ENCODE assay signal across 9 cellular contexts in the genomic region with DNA sequence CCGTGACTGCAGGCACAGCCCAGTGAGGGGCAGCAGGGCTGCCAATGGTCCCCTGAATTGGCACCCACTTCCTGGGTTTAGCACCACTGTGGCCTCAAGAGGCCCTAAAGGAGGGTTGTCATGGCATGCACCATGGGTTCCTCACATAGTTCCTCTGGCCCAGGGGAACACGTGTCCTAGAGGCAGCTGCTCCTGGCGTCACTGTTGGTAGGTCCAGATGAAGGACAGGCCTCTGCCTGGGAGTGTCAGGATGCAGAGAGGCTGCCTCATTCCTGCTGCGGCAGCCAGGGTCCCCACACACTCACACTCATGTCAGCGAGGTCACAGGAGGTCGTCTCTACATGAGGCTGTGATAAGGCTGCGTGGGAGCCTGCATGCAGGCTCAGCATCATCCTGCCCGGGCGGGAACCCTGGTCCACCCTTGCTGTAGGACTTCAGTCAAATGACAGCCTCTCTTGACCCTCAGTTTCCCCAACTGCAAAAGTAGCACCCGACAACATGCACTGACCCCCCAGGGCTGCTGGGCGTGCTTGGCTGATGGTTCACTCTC. TPM values are rescaled to one million over a fixed set of nuclear protein-coding genes. Genes with fewer than 3 reads are reported as not detected.
A peak's percentile ranks its signal among the peaks of the same experiment; 100 is the strongest.
DNase-seq lines count a peak whose midpoint lies in the region; ATAC-seq lines count a peak whose summit lies in the region.
"Had no signal": no experiment of that assay in that cellular context is flagged by ENCODE, and none has a peak within 500 bp of the region (broad histone marks: within the 10 kb centered on the region; RNA-seq: fewer than 3 reads in every experiment).

No MANE protein-coding gene starts in this region.

- POLR2A ChIA-PET in activated CD4-positive, alpha-beta memory T cell treated with anti-CD3 and anti-CD28 coated beads, Interleukin-2, amount 10 ng/mL, durations not matched to agents 7 days and 5 days (lab: Charles Lee) = interaction anchor here (0.6 to 2.7 kb wide), 5 partner anchors 12 to 366 kb away, joined by 3 to 9 read pairs (median 3); a partner anchor contains a TSS

- DNase-seq in activated effector memory CD4-positive, alpha-beta T cell treated with anti-CD3 and anti-CD28 coated beads, Interleukin-2, amount 50 U/mL, for 16 hours = peak; percentile 56
- no peak for DNase-seq in activated effector memory CD4-positive, alpha-beta T cell treated with Interleukin-2 at 50 U/mL for 16 hours
- no peak for DNase-seq in activated CD4-positive, alpha-beta memory T cell treated with anti-CD3 and anti-CD28 coated beads, Interleukin-2, amount 10 ng/mL, durations not matched to agents 7 days and 5 days
- DNase-seq in left lobe of liver (ENCODE audit: low spot score) = peak; percentile 45
- DNase-seq in stimulated activated naive CD8-positive, alpha-beta T cell treated with anti-CD3 and anti-CD28 coated beads, Interleukin-15, amount 100 ng/mL, for 72 hours = no peak
- no peak for DNase-seq in foreskin melanocyte
- no peak for DNase-seq in cortex of kidney (lab: John Stamatoyannopoulos, UW)

- CTCF ChIA-PET in activated CD4-positive, alpha-beta memory T cell treated with anti-CD3 and anti-CD28 coated beads, Interleukin-2, amount 10 ng/mL, durations not matched to agents 7 days and 5 days (lab: Charles Lee) = interaction anchor here (0.8 to 1.9 kb wide), 5 partner anchors 25 to 1509 kb away, joined by 3 to 9 read pairs (median 3); no protein-coding TSS in a partner anchor

- ATAC-seq in left lobe of liver = no peak
- ATAC-seq in stimulated activated naive CD8-positive, alpha-beta T cell treated with anti-CD3 and anti-CD28 coated beads, Interleukin-15, amount 100 ng/mL, for 72 hours = no peak
- ATAC-seq in GM18868 (IDR thresholded peaks at IDR 0.05; ENCODE audit: unreplicated experiment) = no peak

- no peaks in the 10 kb centered on the region for H3K27me3 Mint-ChIP-seq in activated CD4-positive, alpha-beta memory T cell treated with anti-CD3 and anti-CD28 coated beads, Interleukin-2, amount 10 ng/mL, durations not matched to agents 7 days and 5 days
- no peaks in the 10 kb centered on the region for H3K27me3 Mint-ChIP-seq in stimulated activated naive CD8-positive, alpha-beta T cell treated with anti-CD3 and anti-CD28 coated beads, Interleukin-15, amount 100 ng/mL, for 72 hours

- no peaks in the 10 kb centered on the region for H3K36me3 Mint-ChIP-seq in activated CD4-positive, alpha-beta memory T cell treated with anti-CD3 and anti-CD28 coated beads, Interleukin-2, amount 10 ng/mL, durations not matched to agents 7 days and 5 days (ENCODE audit: low read depth)
- H3K36me3 Mint-ChIP-seq: activated naive CD4-positive, alpha-beta T cell treated with anti-CD3 and anti-CD28 coated beads, Interleukin-2, amount 50 U/mL, for 72 hours had no signal

- peaks cover 19% of the 10 kb centered on the region for H3K4me1 Mint-ChIP-seq in activated CD4-positive, alpha-beta memory T cell treated with anti-CD3 and anti-CD28 coated beads, Interleukin-2, amount 10 ng/mL, durations not matched to agents 7 days and 5 days
- H3K4me1 Mint-ChIP-seq in stimulated activated naive CD8-positive, alpha-beta T cell treated with anti-CD3 and anti-CD28 coated beads, Interleukin-15, amount 100 ng/mL, for 72 hours = peaks cover 30% of the 10 kb centered on the region

- peak overlapping the region; percentile 92 for H3K27ac Mint-ChIP-seq in activated CD4-positive, alpha-beta memory T cell treated with anti-CD3 and anti-CD28 coated beads, Interleukin-2, amount 10 ng/mL, durations not matched to agents 7 days and 5 days
- H3K27ac Mint-ChIP-seq in stimulated activated naive CD8-positive, alpha-beta T cell treated with anti-CD3 and anti-CD28 coated beads, Interleukin-15, amount 100 ng/mL, for 72 hours = peak overlapping the region in 1 of 2 donors; percentile 98

- peak overlapping the region; percentile 87 for H3K4me3 Mint-ChIP-seq in activated CD4-positive, alpha-beta memory T cell treated with anti-CD3 and anti-CD28 coated beads, Interleukin-2, amount 10 ng/mL, durations not matched to agents 7 days and 5 days
- peak overlapping the region; percentile 90 to 91 for H3K4me3 Mint-ChIP-seq in stimulated activated naive CD8-positive, alpha-beta T cell treated with anti-CD3 and anti-CD28 coated beads, Interleukin-15, amount 100 ng/mL, for 72 hours

- no peaks in the 10 kb centered on the region for H3K9me3 Mint-ChIP-seq in activated CD4-positive, alpha-beta memory T cell treated with anti-CD3 and anti-CD28 coated beads, Interleukin-2, amount 10 ng/mL, durations not matched to agents 7 days and 5 days
- H3K9me3 Mint-ChIP-seq in stimulated activated naive CD8-positive, alpha-beta T cell treated with anti-CD3 and anti-CD28 coated beads, Interleukin-15, amount 100 ng/mL, for 72 hours = no peaks in the 10 kb centered on the region
- H3K9me3 Mint-ChIP-seq: activated naive CD4-positive, alpha-beta T cell treated with anti-CD3 and anti-CD28 coated beads, Interleukin-2, amount 50 U/mL, for 72 hours had no signal

RNA-seq across cellular contexts. Expression of a gene that starts 26.1 kb away (rescaled TPM):
- total RNA-seq in activated CD4-positive, alpha-beta memory T cell treated with anti-CD3 and anti-CD28 coated beads, Interleukin-2, amount 10 ng/mL, durations not matched to agents 7 days and 5 days = 10 to 100 TPM; 28.7 to 30.0 TPM
- total RNA-seq in left lobe of liver = 14.0 TPM

RNA-seq across cellular contexts. Expression of a gene that starts 58.3 kb away (rescaled TPM):
- 10 to 100 TPM; 26.4 to 27.6 TPM for total RNA-seq in activated CD4-positive, alpha-beta memory T cell treated with anti-CD3 and anti-CD28 coated beads, Interleukin-2, amount 10 ng/mL, durations not matched to agents 7 days and 5 days
- 11.8 TPM for total RNA-seq in left lobe of liver

Comparison
In these comparisons a context has a peak if more than half of its experiments do, and no peak if none do; other contexts are left out.
1. DNase-seq: peak in activated effector memory CD4-positive, alpha-beta T cell treated with anti-CD3 and anti-CD28 coated beads, Interleukin-2, amount 50 U/mL, for 16 hours (single experiment) and left lobe of liver (single experiment); none in activated effector memory CD4-positive, alpha-beta T cell treated with Interleukin-2 at 50 U/mL for 16 hours (single experiment), activated CD4-positive, alpha-beta memory T cell treated with anti-CD3 and anti-CD28 coated beads, Interleukin-2, amount 10 ng/mL, durations not matched to agents 7 days and 5 days (single experiment), stimulated activated naive CD8-positive, alpha-beta T cell treated with anti-CD3 and anti-CD28 coated beads, Interleukin-15, amount 100 ng/mL, for 72 hours (0 of 2), foreskin melanocyte (single experiment) and cortex of kidney (single experiment).